Comparison of ENCODE assay signal across 25 cellular contexts in the genomic region with DNA sequence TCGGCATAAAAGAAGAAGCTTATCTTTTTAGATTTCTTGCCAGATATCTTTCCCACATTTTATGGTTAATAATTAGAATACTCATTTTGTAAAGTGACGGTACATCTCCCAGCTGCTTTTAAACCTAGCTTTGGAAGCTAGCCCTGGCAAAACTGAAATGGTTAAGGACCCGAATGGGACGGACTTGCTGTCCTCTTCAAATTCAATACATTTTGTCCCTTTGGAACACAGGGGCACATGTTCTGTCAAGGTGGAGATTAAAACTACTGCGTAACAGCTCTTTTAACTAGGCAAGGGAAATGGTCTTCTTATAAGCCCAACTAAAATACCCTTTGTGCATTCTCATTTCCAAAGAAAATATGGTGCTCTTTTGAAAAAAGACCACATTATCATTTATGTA.
"Had no signal": no experiment of that assay in that cellular context is flagged by ENCODE, and none has a peak within 500 bp of the region (broad histone marks: within the 10 kb centered on the region; RNA-seq: fewer than 3 reads in every experiment).

No MANE protein-coding gene starts in this region.

- H3K9me3 Mint-ChIP-seq: activated CD4-positive, alpha-beta T cell treated with anti-CD3 and anti-CD28 coated beads, Interleukin-2, amount 10 ng/mL, durations not matched to agents 24 days and 14 days; activated naive CD8-positive, alpha-beta T cell treated with anti-CD3 and anti-CD28 coated beads, Interleukin-2, amount 50 U/mL, for 24 hours; activated T-helper 1 cell treated with anti-CD3 and anti-CD28 coated beads, Interleukin-12 subunit alpha, Interleukin-12 subunit beta, Interleukin-2, Interleukin-4 antibody, amounts not matched to agents 30 ng/mL and 10 ng/mL and 1 ng/mL, durations not matched to agents 14 hours and 24 hours and 36 hours; dendritic cell treated with granulocyte-macrophage colony-stimulating factor and Interleukin-4, amounts not matched to agents 40 ng/mL and 50 ng/mL, for 4 days; natural killer cell treated with Interleukin-12 subunit alpha and Interleukin-12 subunit beta and Interleukin-15 and Interleukin-18, amount 100 ng/mL, for 72 hours; stimulated activated memory B cell treated with anti-CD40 and anti-IgM and Interleukin-4, amounts not matched to agents 10 μg/mL and 1 μg/mL and 100 μg/mL, for 72 hours had no signal

- H3K36me3 Mint-ChIP-seq: activated CD8-positive, alpha-beta memory T cell treated with anti-CD3 and anti-CD28 coated beads, Interleukin-2, amount 10 ng/mL, durations not matched to agents 7 days and 5 days; immature natural killer cell; natural killer cell treated with Interleukin-12 subunit alpha and Interleukin-12 subunit beta and Interleukin-15 and Interleukin-18, amount 100 ng/mL, for 72 hours; stimulated activated memory B cell treated with anti-CD40 and anti-IgM and Interleukin-4, amounts not matched to agents 10 μg/mL and 1 μg/mL and 100 μg/mL, for 72 hours had no signal

- DNase-seq: activated CD4-positive, alpha-beta T cell treated with anti-CD3 and anti-CD28 coated beads, Interleukin-2, amount 10 ng/mL, durations not matched to agents 24 days and 14 days; activated CD8-positive, alpha-beta memory T cell treated with anti-CD3 and anti-CD28 coated beads, Interleukin-2, amount 10 ng/mL, durations not matched to agents 7 days and 5 days; activated CD8-positive, alpha-beta T cell treated with anti-CD3 and anti-CD28 coated beads for 36 hours; activated gamma-delta T cell; activated naive CD4-positive, alpha-beta T cell treated with anti-CD3 and anti-CD28 coated beads, Interleukin-2, amount 50 U/mL, for 16 hours; activated naive CD8-positive, alpha-beta T cell treated with anti-CD3 and anti-CD28 coated beads, Interleukin-2, amount 50 U/mL, for 24 hours; activated T-cell treated with anti-CD3 and anti-CD28 coated beads for 4 hours; brain microvascular endothelial cell; caudate nucleus; effector CD4-positive, alpha-beta T cell; foreskin keratinocyte; immature natural killer cell; left lung; mammary epithelial cell; small intestine; stimulated activated CD4-positive, alpha-beta T cell treated with anti-CD3 and anti-CD28 coated beads, Interleukin-15, amount 100 ng/mL, for 24 hours; trophoblast cell; uterus had no signal

- H3K4me3 ChIP-seq: left lung, uterus had no signal

- H3K9me3 ChIP-seq: left lung, uterus had no signal

- H3K27me3 Mint-ChIP-seq: activated CD4-positive, alpha-beta T cell treated with anti-CD3 and anti-CD28 coated beads, Interleukin-2, amount 10 ng/mL, durations not matched to agents 24 days and 14 days; activated CD8-positive, alpha-beta memory T cell treated with anti-CD3 and anti-CD28 coated beads, Interleukin-2, amount 10 ng/mL, durations not matched to agents 7 days and 5 days; activated CD8-positive, alpha-beta T cell treated with anti-CD3 and anti-CD28 coated beads for 36 hours; activated naive CD8-positive, alpha-beta T cell treated with anti-CD3 and anti-CD28 coated beads, Interleukin-2, amount 50 U/mL, for 24 hours; dendritic cell treated with granulocyte-macrophage colony-stimulating factor and Interleukin-4, amounts not matched to agents 40 ng/mL and 50 ng/mL, for 4 days; natural killer cell treated with Interleukin-12 subunit alpha and Interleukin-12 subunit beta and Interleukin-15 and Interleukin-18, amount 100 ng/mL, for 72 hours; stimulated activated memory B cell treated with anti-CD40 and anti-IgM and Interleukin-4, amounts not matched to agents 10 μg/mL and 1 μg/mL and 100 μg/mL, for 72 hours had no signal

- H3K27ac ChIP-seq: brain microvascular endothelial cell, foreskin keratinocyte, left lung, uterus, VCaP had no signal

- H3K36me3 ChIP-seq: brain microvascular endothelial cell, left lung, uterus had no signal

- H3K27me3 ChIP-seq: brain microvascular endothelial cell, foreskin keratinocyte, left lung, uterus had no signal

- H3K27ac Mint-ChIP-seq: activated CD4-positive, alpha-beta T cell treated with anti-CD3 and anti-CD28 coated beads, Interleukin-2, amount 10 ng/mL, durations not matched to agents 24 days and 14 days; activated CD8-positive, alpha-beta memory T cell treated with anti-CD3 and anti-CD28 coated beads, Interleukin-2, amount 10 ng/mL, durations not matched to agents 7 days and 5 days; activated CD8-positive, alpha-beta T cell treated with anti-CD3 and anti-CD28 coated beads for 36 hours; activated naive CD8-positive, alpha-beta T cell treated with anti-CD3 and anti-CD28 coated beads, Interleukin-2, amount 50 U/mL, for 24 hours; activated T-helper 1 cell treated with anti-CD3 and anti-CD28 coated beads, Interleukin-12 subunit alpha, Interleukin-12 subunit beta, Interleukin-2, Interleukin-4 antibody, amounts not matched to agents 30 ng/mL and 10 ng/mL and 1 ng/mL, durations not matched to agents 14 hours and 24 hours and 36 hours; dendritic cell treated with granulocyte-macrophage colony-stimulating factor and Interleukin-4, amounts not matched to agents 40 ng/mL and 50 ng/mL, for 4 days; immature natural killer cell; natural killer cell treated with Interleukin-12 subunit alpha and Interleukin-12 subunit beta and Interleukin-15 and Interleukin-18, amount 100 ng/mL, for 72 hours; stimulated activated memory B cell treated with anti-CD40 and anti-IgM and Interleukin-4, amounts not matched to agents 10 μg/mL and 1 μg/mL and 100 μg/mL, for 72 hours had no signal

- ATAC-seq: activated CD4-positive, CD25-positive, alpha-beta regulatory T cell treated with anti-CD3 and anti-CD28 coated beads, Interleukin-2, amount 50 U/mL, for 24 hours; activated CD8-positive, alpha-beta memory T cell treated with anti-CD3 and anti-CD28 coated beads, Interleukin-2, amount 10 ng/mL, durations not matched to agents 7 days and 5 days; activated CD8-positive, alpha-beta T cell treated with anti-CD3 and anti-CD28 coated beads for 36 hours; activated naive CD8-positive, alpha-beta T cell treated with anti-CD3 and anti-CD28 coated beads, Interleukin-2, amount 50 U/mL, for 24 hours; foreskin keratinocyte; left lung; natural killer cell treated with Interleukin-12 subunit alpha and Interleukin-12 subunit beta and Interleukin-15 and Interleukin-18, amount 100 ng/mL, for 72 hours; sciatic nerve; stimulated activated memory B cell treated with anti-CD40 and anti-IgM and Interleukin-4, amounts not matched to agents 10 μg/mL and 1 μg/mL and 100 μg/mL, for 72 hours had no signal

- H3K4me3 Mint-ChIP-seq: activated CD4-positive, alpha-beta T cell treated with anti-CD3 and anti-CD28 coated beads, Interleukin-2, amount 10 ng/mL, durations not matched to agents 24 days and 14 days; activated CD8-positive, alpha-beta memory T cell treated with anti-CD3 and anti-CD28 coated beads, Interleukin-2, amount 10 ng/mL, durations not matched to agents 7 days and 5 days; activated CD8-positive, alpha-beta T cell treated with anti-CD3 and anti-CD28 coated beads for 36 hours; activated naive CD8-positive, alpha-beta T cell treated with anti-CD3 and anti-CD28 coated beads, Interleukin-2, amount 50 U/mL, for 24 hours; activated T-helper 1 cell treated with anti-CD3 and anti-CD28 coated beads, Interleukin-12 subunit alpha, Interleukin-12 subunit beta, Interleukin-2, Interleukin-4 antibody, amounts not matched to agents 30 ng/mL and 10 ng/mL and 1 ng/mL, durations not matched to agents 14 hours and 24 hours and 36 hours; dendritic cell treated with granulocyte-macrophage colony-stimulating factor and Interleukin-4, amounts not matched to agents 40 ng/mL and 50 ng/mL, for 4 days; immature natural killer cell; natural killer cell treated with Interleukin-12 subunit alpha and Interleukin-12 subunit beta and Interleukin-15 and Interleukin-18, amount 100 ng/mL, for 72 hours; stimulated activated memory B cell treated with anti-CD40 and anti-IgM and Interleukin-4, amounts not matched to agents 10 μg/mL and 1 μg/mL and 100 μg/mL, for 72 hours had no signal

- H3K4me1 Mint-ChIP-seq: activated CD4-positive, alpha-beta T cell treated with anti-CD3 and anti-CD28 coated beads, Interleukin-2, amount 10 ng/mL, durations not matched to agents 24 days and 14 days; activated CD8-positive, alpha-beta memory T cell treated with anti-CD3 and anti-CD28 coated beads, Interleukin-2, amount 10 ng/mL, durations not matched to agents 7 days and 5 days; activated naive CD8-positive, alpha-beta T cell treated with anti-CD3 and anti-CD28 coated beads, Interleukin-2, amount 50 U/mL, for 24 hours; immature natural killer cell; stimulated activated memory B cell treated with anti-CD40 and anti-IgM and Interleukin-4, amounts not matched to agents 10 μg/mL and 1 μg/mL and 100 μg/mL, for 72 hours had no signal

- H3K4me1 ChIP-seq: left lung, uterus had no signal
